16 cellular contexts compared by ENCODE assay signal in the genomic region with DNA sequence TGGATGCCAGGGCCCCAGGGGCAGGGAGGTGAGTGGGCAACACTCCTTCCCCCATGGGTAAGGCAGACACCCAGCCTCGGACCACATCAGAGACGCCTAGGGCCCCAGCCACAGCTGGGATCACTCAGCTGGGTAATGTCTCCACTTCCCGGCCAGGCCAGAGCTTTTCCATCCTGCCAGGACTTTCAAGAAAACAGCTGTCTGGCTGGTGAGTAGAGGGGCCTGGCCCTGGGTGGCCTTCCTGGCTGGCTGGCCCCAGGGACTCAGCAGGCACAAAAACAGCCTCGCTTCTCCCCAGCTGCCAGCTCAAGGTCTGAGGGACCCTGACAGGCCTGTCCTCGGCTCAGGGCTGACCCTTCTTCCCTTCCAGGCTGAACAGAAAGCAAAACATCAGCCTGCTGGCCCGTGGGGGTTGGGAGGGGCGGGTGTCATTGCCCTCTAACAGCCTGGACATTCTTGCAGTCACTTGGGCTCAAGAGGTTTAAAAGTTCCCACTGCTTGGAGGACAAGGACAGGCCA. TPM values are rescaled to one million over a fixed set of nuclear protein-coding genes. Genes with fewer than 3 reads are reported as not detected.
DNase-seq lines count a peak whose midpoint lies in the region; ATAC-seq and TF ChIP-seq lines count a peak whose summit lies in the region.
"Had no signal": no experiment of that assay in that cellular context is flagged by ENCODE, and none has a peak within 500 bp of the region (broad histone marks: within the 10 kb centered on the region; RNA-seq: fewer than 3 reads in every experiment).

No MANE protein-coding gene starts in this region.

- no peaks in the 10 kb centered on the region for H3K9me3 ChIP-seq in Caco-2
- H3K9me3 ChIP-seq: A549 had no signal

- no peaks in the 10 kb centered on the region for H3K4me1 ChIP-seq in Caco-2
- H3K4me1 ChIP-seq: A549 had no signal

- CTCF ChIA-PET in Caco-2 (lab: Charles Lee) = no interaction called here

- H3K4me1 Mint-ChIP-seq in chondrocyte (ENCODE audit: low read depth) (peaks cover 18% of the 10 kb centered on the region), Caco-2 (ENCODE audit: low read depth, unreplicated experiment) (no peaks in the 10 kb centered on the region)
- H3K4me1 Mint-ChIP-seq: activated CD8-positive, alpha-beta memory T cell treated with anti-CD3 and anti-CD28 coated beads, Interleukin-2, amount 10 ng/mL, durations not matched to agents 7 days and 5 days; activated naive CD8-positive, alpha-beta T cell treated with anti-CD3 and anti-CD28 coated beads, Interleukin-2, amount 10 ng/mL, durations not matched to agents 7 days and 5 days had no signal

- peak; percentile 47 for ATAC-seq in sciatic nerve
- no peak for ATAC-seq in HG03342 (IDR thresholded peaks at IDR 0.05; ENCODE audit: unreplicated experiment)
- ATAC-seq: A549; activated CD8-positive, alpha-beta memory T cell treated with anti-CD3 and anti-CD28 coated beads, Interleukin-2, amount 10 ng/mL, durations not matched to agents 7 days and 5 days had no signal

- H3K36me3 ChIP-seq in Caco-2 (ENCODE audit: control insufficient read depth, insufficient read depth, low read length) = no peaks in the 10 kb centered on the region

- no peaks in the 10 kb centered on the region for H3K36me3 Mint-ChIP-seq in chondrocyte (ENCODE audit: low read depth)
- no peaks in the 10 kb centered on the region for H3K36me3 Mint-ChIP-seq in Caco-2 (ENCODE audit: insufficient read depth, unreplicated experiment)
- H3K36me3 Mint-ChIP-seq: activated CD8-positive, alpha-beta memory T cell treated with anti-CD3 and anti-CD28 coated beads, Interleukin-2, amount 10 ng/mL, durations not matched to agents 7 days and 5 days; activated naive CD8-positive, alpha-beta T cell treated with anti-CD3 and anti-CD28 coated beads, Interleukin-2, amount 10 ng/mL, durations not matched to agents 7 days and 5 days; memory B cell had no signal

- DNase-seq in AG08395 (ENCODE audit: low spot score) = peak; percentile 58
- DNase-seq in chondrocyte (ENCODE audit: low spot score) = no peak
- peak; percentile 71 for DNase-seq in islet precursor cell
- DNase-seq in sciatic nerve (ENCODE audit: low spot score) = no peak
- no peak for DNase-seq in Caco-2
- DNase-seq in medulla oblongata (ENCODE audit: extremely low spot score) = no peak
- DNase-seq in NCI-H345 treated with DMSO at 0.1 percent for 48 hours (lab: John Stamatoyannopoulos, UW; ENCODE audit: unreplicated experiment) = no peak
- DNase-seq: activated CD8-positive, alpha-beta memory T cell treated with anti-CD3 and anti-CD28 coated beads, Interleukin-2, amount 10 ng/mL, durations not matched to agents 7 days and 5 days; activated naive CD8-positive, alpha-beta T cell treated with anti-CD3 and anti-CD28 coated beads, Interleukin-2, amount 10 ng/mL, durations not matched to agents 7 days and 5 days; DMS153; GOT3; NCI-H1436; NCI-H510A treated with DMSO at 0.1 percent for 48 hours had no signal

- BruUV-seq in Caco-2 (replicated peaks; lab: Mats Ljungman, UMichigan) = no TSS peak

- H3K27me3 ChIP-seq in Caco-2 (replicated peaks; ENCODE audit: control insufficient read depth, insufficient read depth, low read length) = no peaks in the 10 kb centered on the region

- TF ChIP-seq CTCF in chondrocyte (IDR thresholded peaks at IDR 0.05) (no peak), Caco-2 (IDR thresholded peaks at IDR 0.05; ENCODE audit: insufficient read depth in 1 of 2, low read depth in 1 of 2, low read length in 1 of 2, severe bottlenecking in 1 of 2, unreplicated experiment in 1 of 2) (no peak)

- no peaks in the 10 kb centered on the region for H3K9me3 Mint-ChIP-seq in chondrocyte (ENCODE audit: low read depth)
- H3K9me3 Mint-ChIP-seq in Caco-2 (ENCODE audit: unreplicated experiment) = peaks cover 11% of the 10 kb centered on the region
- H3K9me3 Mint-ChIP-seq: activated naive CD8-positive, alpha-beta T cell treated with anti-CD3 and anti-CD28 coated beads, Interleukin-2, amount 10 ng/mL, durations not matched to agents 7 days and 5 days; memory B cell had no signal

- H3K4me3 Mint-ChIP-seq in chondrocyte (ENCODE audit: unreplicated experiment) (no peak overlapping the region), Caco-2 (ENCODE audit: unreplicated experiment) (no peak overlapping the region)
- H3K4me3 Mint-ChIP-seq: activated CD8-positive, alpha-beta memory T cell treated with anti-CD3 and anti-CD28 coated beads, Interleukin-2, amount 10 ng/mL, durations not matched to agents 7 days and 5 days; activated naive CD8-positive, alpha-beta T cell treated with anti-CD3 and anti-CD28 coated beads, Interleukin-2, amount 10 ng/mL, durations not matched to agents 7 days and 5 days; memory B cell had no signal

- peaks cover 8% of the 10 kb centered on the region for H3K27me3 Mint-ChIP-seq in chondrocyte (ENCODE audit: low read depth)
- no peaks in the 10 kb centered on the region for H3K27me3 Mint-ChIP-seq in Caco-2 (ENCODE audit: insufficient read depth, unreplicated experiment)

- H3K4me3 ChIP-seq in Caco-2 (ENCODE audit: low read depth, low read length) = no peak overlapping the region
- H3K4me3 ChIP-seq: A549 had no signal

- POLR2A ChIA-PET in Caco-2 (lab: Charles Lee) = no interaction called here

- intact Hi-C loops in sciatic nerve (cut with DNase I) (no loop called here), Caco-2 (cut with micrococcal nuclease; ENCODE audit: unreplicated experiment) (no loop called here)

- H3K27ac Mint-ChIP-seq in chondrocyte (ENCODE audit: unreplicated experiment) (peak overlapping the region; percentile 49), Caco-2 (ENCODE audit: unreplicated experiment) (no peak overlapping the region)
- H3K27ac Mint-ChIP-seq: activated CD8-positive, alpha-beta memory T cell treated with anti-CD3 and anti-CD28 coated beads, Interleukin-2, amount 10 ng/mL, durations not matched to agents 7 days and 5 days; activated naive CD8-positive, alpha-beta T cell treated with anti-CD3 and anti-CD28 coated beads, Interleukin-2, amount 10 ng/mL, durations not matched to agents 7 days and 5 days; memory B cell had no signal

RNA-seq across cellular contexts. Expression of a gene that starts 45.3 kb away (rescaled TPM):
- total RNA-seq in chondrocyte = 1.1 to 1.9 TPM (median 1.2 TPM) in 3 replicates
- total RNA-seq in sciatic nerve = 0.22 TPM
- total RNA-seq in Caco-2 (2022) = 3.5 and 4.8 TPM in 2 replicates
- total RNA-seq: activated CD8-positive, alpha-beta memory T cell treated with anti-CD3 and anti-CD28 coated beads, Interleukin-2, amount 10 ng/mL, durations not matched to agents 7 days and 5 days; activated naive CD8-positive, alpha-beta T cell treated with anti-CD3 and anti-CD28 coated beads, Interleukin-2, amount 10 ng/mL, durations not matched to agents 7 days and 5 days had no signal

Comparison
In these comparisons a context has a peak if more than half of its experiments do, and no peak if none do; other contexts are left out.
1. DNase-seq: peak in AG08395 (single experiment) and islet precursor cell (single experiment); none in chondrocyte (single experiment), sciatic nerve (single experiment), Caco-2 (0 of 2), medulla oblongata (single experiment) and NCI-H345 treated with DMSO at 0.1 percent for 48 hours (single experiment).